26 cellular contexts compared by ENCODE assay signal in genomic region chr5:38373733-38374132, GRCh38.
DNase-seq lines count a peak whose midpoint lies in the region; ATAC-seq, FAIRE-seq and TF ChIP-seq lines count a peak whose summit lies in the region.
"Had no signal": no experiment of that assay in that cellular context is flagged by ENCODE, and none has a peak within 500 bp of the region (broad histone marks: within the 10 kb centered on the region; RNA-seq: fewer than 3 reads in every experiment).

No MANE protein-coding gene starts in this region.

- 51% methylated on average over 3 of the region's 3 CpGs for WGBS in K562 (ENCODE audit: insufficient coverage, low coverage, missing lambda C conversion rate)

- no peak for TF ChIP-seq POLR2A in K562 (conservative IDR thresholded peaks at IDR 0.05)

- H3K9me1 ChIP-seq in K562 (ENCODE audit: control insufficient read depth, insufficient read depth, low read length) = no peaks in the 10 kb centered on the region

- intact Hi-C loops in left ventricle myocardium inferior (cut with micrococcal nuclease) = no loop called here
- intact Hi-C loops in K562 (cut with micrococcal nuclease) = no loop called here

- H3K27ac ChIP-seq in left ventricle myocardium inferior (replicated peaks) = peak overlapping the region; percentile 44
- H3K27ac ChIP-seq in right atrium auricular region = no peak overlapping the region
- no peak overlapping the region for H3K27ac ChIP-seq in K562 (ENCODE audit: extremely low read depth, low read depth, low read length)
- H3K27ac ChIP-seq: cardiac muscle cell, prostate gland, tibial nerve had no signal

- no peak for FAIRE-seq in K562 (lab: Jason Lieb, UNC)
- FAIRE-seq: A204.1, keratinocyte, RCC 7860, small intestine had no signal

- H3K27me3 ChIP-seq in left ventricle myocardium inferior (ENCODE audit: low read depth) (peaks cover 24% of the 10 kb centered on the region), right atrium auricular region (no peaks in the 10 kb centered on the region), K562 (ENCODE audit: control insufficient read depth in 2 of 2, insufficient read depth in 2 of 2, low read length in 2 of 2) (no peaks in the 10 kb centered on the region)
- H3K27me3 ChIP-seq: cardiac muscle cell, MG63, tibial nerve had no signal

- TF ChIP-seq CTCF in left ventricle myocardium inferior (IDR thresholded peaks at IDR 0.05; ENCODE audit: borderline replicate concordance) (no peak), right atrium auricular region (IDR thresholded peaks at IDR 0.05) (no peak), K562 (IDR thresholded peaks at IDR 0.05 in 2 of 3, conservative IDR thresholded peaks at IDR 0.05 in 1 of 3; ENCODE audit: insufficient read depth in 2 of 3, low read depth in 1 of 3, low read length in 3 of 3) (no peak), GM10248 (IDR thresholded peaks at IDR 0.05; ENCODE audit: control extremely low read depth, extremely low read depth, low read depth, missing control alignments) (no peak)

- H3K36me3 ChIP-seq in left ventricle myocardium inferior = no peaks in the 10 kb centered on the region
- H3K36me3 ChIP-seq in right atrium auricular region = no peaks in the 10 kb centered on the region
- no peaks in the 10 kb centered on the region for H3K36me3 ChIP-seq in K562 (ENCODE audit: control insufficient read depth, insufficient read depth, low read length)
- H3K36me3 ChIP-seq: cardiac muscle cell, MG63, prostate gland, tibial nerve had no signal

- CTCF ChIA-PET in K562 (lab: Yijun Ruan, JAX; ENCODE audit: low intra/inter-chr PET ratio) (interaction anchor here (0.6 kb wide), 1 partner anchor 70 kb away, joined by 4 read pairs; no protein-coding TSS in a partner anchor), GM10248 (lab: Yijun Ruan, JAX) (no interaction called here)

- H3K4me2 ChIP-seq in K562 (ENCODE audit: insufficient read depth, low read length) = no peak overlapping the region

- H3K4me1 ChIP-seq in left ventricle myocardium inferior = no peaks in the 10 kb centered on the region
- H3K4me1 ChIP-seq in right atrium auricular region = no peaks in the 10 kb centered on the region
- peaks cover 6 to 7% of the 10 kb centered on the region in 2 experiments; a peak in 3 of 5 replicates for H3K4me1 ChIP-seq in K562 (replicated peaks in 1 of 2; ENCODE audit: control insufficient read depth in 2 of 2, insufficient read depth in 2 of 2, low read length in 2 of 2)
- H3K4me1 ChIP-seq: prostate gland, tibial nerve had no signal

- POLR2A ChIA-PET in K562 (lab: Yijun Ruan, JAX) = no interaction called here
- POLR2A ChIA-PET in GM10248 (lab: Yijun Ruan, JAX) = no interaction called here

- H3K9ac ChIP-seq in K562 (ENCODE audit: insufficient read depth in 1 of 2, low read depth in 2 of 2, low read length in 2 of 2) = no peak overlapping the region

- H2AFZ ChIP-seq in K562 (ENCODE audit: low read depth, low read length) = no peak overlapping the region

- no peaks in the 10 kb centered on the region for H3K9me3 ChIP-seq in left ventricle myocardium inferior (replicated peaks)
- H3K9me3 ChIP-seq in right atrium auricular region = no peaks in the 10 kb centered on the region
- H3K9me3 ChIP-seq in K562 (replicated peaks; ENCODE audit: control insufficient read depth, insufficient read depth, low read depth, low read length) = no peaks in the 10 kb centered on the region
- H3K9me3 ChIP-seq: MG63, prostate gland, tibial nerve had no signal

- TF ChIP-seq EP300 in K562 (IDR thresholded peaks at IDR 0.05; ENCODE audit: low read length) = no peak

- DNase-seq in left ventricle myocardium inferior = no peak
- no peak for DNase-seq in right atrium auricular region (ENCODE audit: low spot score)
- DNase-seq in K562 (ENCODE audit: extremely low read depth in 1 of 4, low spot score in 3 of 4) = no peak
- peak; percentile 20 for DNase-seq in inferior parietal cortex (ENCODE audit: extremely low spot score)
- no peak for DNase-seq in GM10248 (ENCODE audit: extremely low spot score)
- no peak for DNase-seq in activated gamma-delta T cell (lab: John Stamatoyannopoulos, UW)
- DNase-seq: activated CD4-positive, alpha-beta T cell treated with anti-CD3 and anti-CD28 coated beads, Interleukin-2, amount 50 U/mL, for 1 hour; activated CD8-positive, alpha-beta memory T cell treated with anti-CD3 and anti-CD28 coated beads, Interleukin-2, amount 50 U/mL, for 4 hours; DND-41; foreskin melanocyte; H7; MG63; NCI-H1436; NCI-H524 treated with DMSO at 0.1 percent for 48 hours; small intestine; stimulated activated CD4-positive, alpha-beta T cell treated with anti-CD3 and anti-CD28 coated beads, Interleukin-4, amount 100 ng/mL, for 1 hour; stimulated activated naive CD4-positive, alpha-beta T cell treated with Interleukin-2 at 50 U/mL for 16 hours; T-helper 2 cell had no signal

- ATAC-seq in K562 (no peak), GM21717 (IDR thresholded peaks at IDR 0.05; ENCODE audit: unreplicated experiment) (no peak), GM19023 (IDR thresholded peaks at IDR 0.05; ENCODE audit: unreplicated experiment) (no peak)

- no peaks in the 10 kb centered on the region for H3K79me2 ChIP-seq in K562 (ENCODE audit: control insufficient read depth, insufficient read depth, low read length)

- no peak for TF ChIP-seq RAD21 in K562 (CRISPR knock-in tag; conservative IDR thresholded peaks at IDR 0.05 in 1 of 2, IDR thresholded peaks at IDR 0.05 in 1 of 2)

- H4K20me1 ChIP-seq in K562 (replicated peaks; ENCODE audit: control insufficient read depth, insufficient read depth, low read length) = no peaks in the 10 kb centered on the region

- BruUV-seq in K562 (replicated peaks; lab: Mats Ljungman, UMichigan) = no TSS peak

- in situ Hi-C loops in K562 (cut with MboI) = no loop called here

- no peak overlapping the region for H3K4me3 ChIP-seq in left ventricle myocardium inferior
- no peak overlapping the region for H3K4me3 ChIP-seq in right atrium auricular region
- no peak overlapping the region for H3K4me3 ChIP-seq in K562
- H3K4me3 ChIP-seq: cardiac muscle cell, MG63, prostate gland, tibial nerve had no signal

TF ChIP-seq in K562, 482 proteins besides CTCF, POLR2A, EP300 and RAD21:
- TF ChIP-seq POLR3A (IDR thresholded peaks at IDR 0.05; ENCODE audit: borderline replicate concordance, extremely low read depth, insufficient read depth, insufficient read length) = no peak
- TF ChIP-seq ZNF316 (IDR thresholded peaks at IDR 0.05) = 0 out of 2 replicates have a peak, but pooled peaks have one; percentile 6
